35 cellular contexts compared by ENCODE assay signal in the genomic region with DNA sequence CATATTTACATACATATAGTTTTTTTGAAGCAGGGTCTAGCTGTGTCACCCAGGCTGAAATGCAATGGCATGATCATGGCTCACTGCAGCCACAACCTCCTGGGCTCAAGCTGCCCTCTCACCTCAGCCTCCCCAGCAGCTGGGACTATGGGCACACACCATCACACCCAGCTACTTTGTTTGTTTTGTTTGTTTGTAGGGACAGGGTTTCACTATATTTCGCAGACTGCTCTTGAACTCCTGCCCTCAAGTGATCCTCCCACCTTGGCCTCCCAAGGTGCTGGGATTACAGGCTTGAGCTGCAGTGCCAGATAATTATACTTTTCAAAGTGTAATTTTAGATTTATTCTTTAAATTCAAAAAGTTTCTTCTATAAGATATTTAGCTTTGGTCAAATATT. TPM values are rescaled to one million over a fixed set of nuclear protein-coding genes. Genes with fewer than 3 reads are reported as not detected.
"Had no signal": no experiment of that assay in that cellular context is flagged by ENCODE, and none has a peak within 500 bp of the region (broad histone marks: within the 10 kb centered on the region; RNA-seq: fewer than 3 reads in every experiment).

No MANE protein-coding gene starts in this region.

- H3K4me1 Mint-ChIP-seq: nephron progenitor cell, neural progenitor cell had no signal

- H3K27ac ChIP-seq: left lung, lower lobe of right lung, neural progenitor cell, neutrophil, parathyroid adenoma, sigmoid colon, spleen, suprapubic skin, thoracic aorta, tibial artery, upper lobe of right lung, uterus had no signal

- H3K27me3 ChIP-seq: left lung, neural progenitor cell, neutrophil, sigmoid colon, spleen, suprapubic skin, tibial artery, upper lobe of right lung, uterus had no signal

- H3K27ac Mint-ChIP-seq: immature natural killer cell; mesothelial cell of epicardium; naive B cell; natural killer cell; nephron progenitor cell; neural progenitor cell; stimulated activated effector memory CD8-positive, alpha-beta T cell treated with anti-CD3 and anti-CD28 coated beads, Interleukin-12 subunit alpha, Interleukin-12 subunit beta, amount 100 ng/mL, for 72 hours; stimulated activated naive CD8-positive, alpha-beta T cell treated with anti-CD3 and anti-CD28 coated beads, Interleukin-15, Interleukin-2, amounts not matched to agents 100 ng/mL and 50 ng/mL, for 24 hours had no signal

- H3K4me2 ChIP-seq: neural progenitor cell had no signal

- H2AFZ ChIP-seq: neural progenitor cell, parathyroid adenoma had no signal

- ATAC-seq: left colon; left lung; lower lobe of right lung; natural killer cell; right cardiac atrium; stimulated activated effector memory CD8-positive, alpha-beta T cell treated with anti-CD3 and anti-CD28 coated beads, Interleukin-12 subunit alpha, Interleukin-12 subunit beta, amount 100 ng/mL, for 72 hours; upper lobe of right lung had no signal

- H3K4me3 ChIP-seq: left lung, lower lobe of right lung, neural progenitor cell, sigmoid colon, spleen, suprapubic skin, thoracic aorta, tibial artery, upper lobe of right lung, uterus had no signal

- H3K4me3 Mint-ChIP-seq: immature natural killer cell; mesothelial cell of epicardium; naive B cell; natural killer cell; nephron progenitor cell; neural progenitor cell; stimulated activated effector memory CD8-positive, alpha-beta T cell treated with anti-CD3 and anti-CD28 coated beads, Interleukin-12 subunit alpha, Interleukin-12 subunit beta, amount 100 ng/mL, for 72 hours; stimulated activated naive CD8-positive, alpha-beta T cell treated with anti-CD3 and anti-CD28 coated beads, Interleukin-15, Interleukin-2, amounts not matched to agents 100 ng/mL and 50 ng/mL, for 24 hours had no signal

- H3K9me3 Mint-ChIP-seq: immature natural killer cell; naive B cell; natural killer cell; nephron progenitor cell; neural progenitor cell; stimulated activated effector memory CD8-positive, alpha-beta T cell treated with anti-CD3 and anti-CD28 coated beads, Interleukin-12 subunit alpha, Interleukin-12 subunit beta, amount 100 ng/mL, for 72 hours; stimulated activated naive CD8-positive, alpha-beta T cell treated with anti-CD3 and anti-CD28 coated beads, Interleukin-15, Interleukin-2, amounts not matched to agents 100 ng/mL and 50 ng/mL, for 24 hours had no signal

- H3K27me3 Mint-ChIP-seq: naive B cell; stimulated activated naive CD8-positive, alpha-beta T cell treated with anti-CD3 and anti-CD28 coated beads, Interleukin-15, Interleukin-2, amounts not matched to agents 100 ng/mL and 50 ng/mL, for 24 hours had no signal

- H3K4me1 ChIP-seq: left lung, lower lobe of right lung, neural progenitor cell, parathyroid adenoma, spleen, tibial artery, uterus had no signal

- H3K9me3 ChIP-seq: left lung, lower lobe of right lung, neutrophil, sigmoid colon, suprapubic skin, thoracic aorta, tibial artery, upper lobe of right lung, uterus had no signal

- DNase-seq: hypothalamus; immature natural killer cell; kidney; left colon; left lung; lower lobe of right lung; mammary epithelial cell; mesendoderm; naive B cell; natural killer cell; nephron progenitor cell; occipital lobe; retina; right cardiac atrium; sigmoid colon; small intestine; spleen; stimulated activated CD4-positive, alpha-beta T cell treated with anti-CD3 and anti-CD28 coated beads, Interleukin-4, amount 100 ng/mL, for 24 hours; stimulated activated naive CD4-positive, alpha-beta T cell; tibial artery; trophoblast cell; upper lobe of right lung; uterus had no signal

- H3K9ac ChIP-seq: neural progenitor cell, parathyroid adenoma had no signal

- H3K36me3 ChIP-seq: uterus had no signal

RNA-seq across cellular contexts. Expression of a gene that starts 35.5 kb away (rescaled TPM):
- total RNA-seq: mesothelial cell of epicardium, mononuclear cell, natural killer cell, occipital lobe, posterior vena cava, pulmonary artery endothelial cell, subcutaneous adipose tissue had no signal
- polyA plus RNA-seq: immature natural killer cell had no signal
